Comparison of ENCODE assay signal across 8 cellular contexts in the genomic region with DNA sequence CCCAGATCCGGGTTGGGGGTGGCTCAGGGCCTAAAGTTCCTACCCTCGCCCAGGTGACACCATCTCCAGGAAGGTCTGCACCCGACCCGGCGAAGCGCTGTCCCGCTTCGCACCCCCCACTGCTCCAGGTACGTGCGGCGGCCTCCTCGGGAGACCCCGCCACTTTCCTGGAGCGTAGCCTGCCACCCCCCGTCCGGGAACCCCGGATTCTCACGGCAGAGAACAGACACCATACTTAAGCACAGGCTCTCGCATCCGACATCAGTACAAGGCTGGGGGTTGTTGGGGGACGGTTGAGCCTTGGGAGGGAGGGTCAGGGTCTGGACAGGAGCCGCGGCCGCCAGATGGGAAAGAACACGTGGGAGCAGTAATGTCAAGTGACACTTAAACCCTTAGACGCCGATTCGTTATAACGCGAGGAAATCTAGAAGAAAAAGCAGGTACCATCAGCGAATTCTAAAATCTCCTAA. TPM values are rescaled to one million over a fixed set of nuclear protein-coding genes. Genes with fewer than 3 reads are reported as not detected.
DNase-seq lines count a peak whose midpoint lies in the region; ATAC-seq lines count a peak whose summit lies in the region.

No MANE protein-coding gene starts in this region.

- peak; percentile 28 for ATAC-seq in HG03103 (IDR thresholded peaks at IDR 0.05; ENCODE audit: low read depth, unreplicated experiment)

- peak; percentile 35 for DNase-seq in SKM-1 treated with dmso at 0.1 percent for 144 hours (lab: John Stamatoyannopoulos, UW; ENCODE audit: unreplicated experiment)
- DNase-seq in SKM-1 (lab: John Stamatoyannopoulos, UW; ENCODE audit: unreplicated experiment), result no peak
- DNase-seq in NCI-H524 (lab: John Stamatoyannopoulos, UW), result peak; percentile 88 to 90
- DNase-seq in activated CD4-positive, alpha-beta T cell treated with anti-CD3 and anti-CD28 coated beads, Interleukin-2, amount 50 U/mL, for 24 hours (ENCODE audit: low read depth in 1 of 2, low spot score in 1 of 2), result peak; percentile 46
- peak; percentile 74 for DNase-seq in dermis blood vessel endothelial cell
- peak; percentile 77 for DNase-seq in medulla oblongata (ENCODE audit: extremely low spot score)
- DNase-seq in stimulated activated CD8-positive, alpha-beta memory T cell treated with anti-CD3 and anti-CD28 coated beads, Interleukin-12 subunit alpha, Interleukin-12 subunit beta, amount 100 ng/mL, for 1 hour (ENCODE audit: low read depth), result peak; percentile 16

RNA-seq across cellular contexts. Expression of gene TIMM9, which starts 0.5 kb away (rescaled TPM):
- total RNA-seq in dermis blood vessel endothelial cell, result 17.0 and 17.5 TPM in 2 replicates

RNA-seq across cellular contexts. Expression of gene KIAA0586, which starts 0.7 kb away (rescaled TPM):
- total RNA-seq in dermis blood vessel endothelial cell, result 20.9 and 36.8 TPM in 2 replicates

RNA-seq across cellular contexts. Expression of gene TOMM20L, which starts 31.1 kb away (rescaled TPM):
- not detected in 2 replicates for total RNA-seq in dermis blood vessel endothelial cell
